28 cellular contexts compared by ENCODE assay signal in the genomic region with DNA sequence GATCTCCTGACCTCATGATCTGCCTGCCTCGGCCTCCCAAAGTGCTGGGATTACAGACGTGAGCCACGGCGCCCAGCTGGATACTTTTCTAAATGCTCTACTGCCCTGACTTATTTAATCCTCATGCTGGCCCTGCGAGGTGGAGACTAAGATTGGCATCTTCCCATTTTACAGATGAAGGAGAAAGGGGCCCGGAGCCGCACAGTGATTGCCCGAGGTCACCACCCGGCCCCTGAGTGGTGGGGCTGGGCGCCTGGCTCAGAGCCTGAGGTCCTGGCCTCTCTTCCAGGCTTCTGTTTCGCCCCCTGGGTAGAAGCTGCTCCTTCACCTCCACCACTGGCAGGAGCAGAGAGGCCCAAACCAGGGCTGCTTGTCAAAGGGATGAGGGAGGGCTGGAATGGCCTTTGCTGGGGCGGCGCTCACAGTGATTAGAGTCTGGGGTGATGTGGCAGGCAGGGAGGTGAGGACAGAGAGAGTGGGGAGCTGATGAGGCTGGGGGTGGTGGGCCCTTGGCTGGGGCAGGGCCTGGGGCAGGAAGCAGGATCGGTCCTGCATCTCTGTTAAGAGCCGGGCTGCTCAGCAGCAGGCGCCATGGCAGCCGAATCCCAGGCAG. TPM values are rescaled to one million over a fixed set of nuclear protein-coding genes. Genes with fewer than 3 reads are reported as not detected.
"Had no signal": no experiment of that assay in that cellular context is flagged by ENCODE, and none has a peak within 500 bp of the region (broad histone marks: within the 10 kb centered on the region; RNA-seq: fewer than 3 reads in every experiment).

No MANE protein-coding gene starts in this region.

- H3K36me3 Mint-ChIP-seq: activated CD4-positive, alpha-beta memory T cell treated with anti-CD3 and anti-CD28 coated beads for 36 hours; activated naive CD4-positive, alpha-beta T cell treated with anti-CD3 and anti-CD28 coated beads, Interleukin-2, amount 50 U/mL, for 72 hours had no signal

- H3K27me3 Mint-ChIP-seq: activated CD4-positive, alpha-beta T cell treated with anti-CD3 and anti-CD28 coated beads, Interleukin-2, amount 10 ng/mL, durations not matched to agents 7 days and 5 days had no signal

- H3K9me3 Mint-ChIP-seq: activated B cell treated with CpG ODN at 0.5 μM for 24 hours; activated CD4-positive, alpha-beta memory T cell treated with anti-CD3 and anti-CD28 coated beads for 36 hours; activated CD4-positive, alpha-beta T cell treated with anti-CD3 and anti-CD28 coated beads, Interleukin-2, amount 10 ng/mL, durations not matched to agents 7 days and 5 days; activated naive CD4-positive, alpha-beta T cell treated with anti-CD3 and anti-CD28 coated beads, Interleukin-2, amount 50 U/mL, for 72 hours; activated naive CD8-positive, alpha-beta T cell treated with anti-CD3 and anti-CD28 coated beads, Interleukin-2, amount 50 U/mL, for 24 hours; activated T-cell treated with anti-CD3 and anti-CD28 coated beads, Interleukin-2, amount 50 U/mL, for 4 hours had no signal

- H3K4me3 ChIP-seq: ascending aorta, body of pancreas had no signal

- H3K27me3 ChIP-seq: ascending aorta had no signal

- H3K9ac ChIP-seq: KMS-11 had no signal

- DNase-seq: activated B cell treated with CpG ODN at 0.5 μM for 24 hours; activated CD4-positive, alpha-beta memory T cell treated with anti-CD3 and anti-CD28 coated beads for 36 hours; activated CD4-positive, alpha-beta T cell treated with anti-CD3 and anti-CD28 coated beads, Interleukin-2, amount 10 ng/mL, durations not matched to agents 7 days and 5 days; activated CD8-positive, alpha-beta memory T cell treated with anti-CD3 and anti-CD28 coated beads for 24 hours; activated effector memory CD4-positive, alpha-beta T cell treated with anti-CD3 and anti-CD28 coated beads, Interleukin-2, amount 50 U/mL, for 16 hours; activated naive CD4-positive, alpha-beta T cell treated with Interleukin-2 at 50 U/mL for 16 hours; activated naive CD8-positive, alpha-beta T cell treated with anti-CD3 and anti-CD28 coated beads, Interleukin-2, amount 50 U/mL, for 24 hours; activated T-cell treated with anti-CD3 and anti-CD28 coated beads, Interleukin-2, amount 50 U/mL, for 4 hours; amniotic stem cell; body of pancreas; central memory CD4-positive, alpha-beta T cell; NCI-H1105 treated with DMSO at 0.1 percent for 48 hours; NCI-H1694; NCI-H2029; NCI-H2107; NCI-H226; NCI-H526 treated with DMSO at 0.1 percent for 48 hours; NK-92 treated with Interleukin-12 subunit alpha and Interleukin-12 subunit beta, amount 100 ng/mL, for 24 hours; PC-3; SHP77 treated with DMSO at 0.1 percent for 48 hours; T-helper 17 cell; T-helper 9 cell had no signal

- H3K4me3 Mint-ChIP-seq: activated B cell treated with CpG ODN at 0.5 μM for 24 hours; activated CD4-positive, alpha-beta memory T cell treated with anti-CD3 and anti-CD28 coated beads for 36 hours; activated CD4-positive, alpha-beta T cell treated with anti-CD3 and anti-CD28 coated beads, Interleukin-2, amount 10 ng/mL, durations not matched to agents 7 days and 5 days; activated naive CD8-positive, alpha-beta T cell treated with anti-CD3 and anti-CD28 coated beads, Interleukin-2, amount 50 U/mL, for 24 hours; activated T-cell treated with anti-CD3 and anti-CD28 coated beads, Interleukin-2, amount 50 U/mL, for 4 hours; T-helper 17 cell had no signal

- H3K36me3 ChIP-seq: ascending aorta had no signal

- H3K27ac ChIP-seq: ascending aorta, body of pancreas, KMS-11 had no signal

- FAIRE-seq: bronchial epithelial cell had no signal

- H3K9me3 ChIP-seq: ascending aorta, body of pancreas had no signal

- H3K4me1 Mint-ChIP-seq: activated B cell treated with CpG ODN at 0.5 μM for 24 hours; activated CD4-positive, alpha-beta T cell treated with anti-CD3 and anti-CD28 coated beads, Interleukin-2, amount 10 ng/mL, durations not matched to agents 7 days and 5 days; activated naive CD8-positive, alpha-beta T cell treated with anti-CD3 and anti-CD28 coated beads, Interleukin-2, amount 50 U/mL, for 24 hours had no signal

- H3K4me1 ChIP-seq: ascending aorta, body of pancreas had no signal

- H3K27ac Mint-ChIP-seq: activated B cell treated with CpG ODN at 0.5 μM for 24 hours; activated CD4-positive, alpha-beta memory T cell treated with anti-CD3 and anti-CD28 coated beads for 36 hours; activated CD4-positive, alpha-beta T cell treated with anti-CD3 and anti-CD28 coated beads, Interleukin-2, amount 10 ng/mL, durations not matched to agents 7 days and 5 days; activated naive CD4-positive, alpha-beta T cell treated with anti-CD3 and anti-CD28 coated beads, Interleukin-2, amount 50 U/mL, for 72 hours; activated naive CD8-positive, alpha-beta T cell treated with anti-CD3 and anti-CD28 coated beads, Interleukin-2, amount 50 U/mL, for 24 hours; T-helper 17 cell had no signal

RNA-seq across cellular contexts. Expression of a gene that starts 15.4 kb away (rescaled TPM):
- total RNA-seq: activated B cell treated with CpG ODN at 0.5 μM for 24 hours; activated CD4-positive, alpha-beta memory T cell treated with anti-CD3 and anti-CD28 coated beads for 36 hours; activated CD4-positive, alpha-beta T cell treated with anti-CD3 and anti-CD28 coated beads, Interleukin-2, amount 10 ng/mL, durations not matched to agents 7 days and 5 days; activated naive CD4-positive, alpha-beta T cell treated with anti-CD3 and anti-CD28 coated beads, Interleukin-2, amount 50 U/mL, for 72 hours; activated T-cell treated with anti-CD3 and anti-CD28 coated beads, Interleukin-2, amount 50 U/mL, for 4 hours; ascending aorta; body of pancreas; bronchial epithelial cell; MCF 10A; NCI-H460; PC-3; T-helper 17 cell had no signal

RNA-seq across cellular contexts. Expression of a gene that starts 53.3 kb away (rescaled TPM):
- total RNA-seq: activated B cell treated with CpG ODN at 0.5 μM for 24 hours; activated CD4-positive, alpha-beta memory T cell treated with anti-CD3 and anti-CD28 coated beads for 36 hours; activated CD4-positive, alpha-beta T cell treated with anti-CD3 and anti-CD28 coated beads, Interleukin-2, amount 10 ng/mL, durations not matched to agents 7 days and 5 days; MCF 10A; PC-3; T-helper 17 cell had no signal
